ENCODE assay signal across 11 cellular contexts in the genomic region with DNA sequence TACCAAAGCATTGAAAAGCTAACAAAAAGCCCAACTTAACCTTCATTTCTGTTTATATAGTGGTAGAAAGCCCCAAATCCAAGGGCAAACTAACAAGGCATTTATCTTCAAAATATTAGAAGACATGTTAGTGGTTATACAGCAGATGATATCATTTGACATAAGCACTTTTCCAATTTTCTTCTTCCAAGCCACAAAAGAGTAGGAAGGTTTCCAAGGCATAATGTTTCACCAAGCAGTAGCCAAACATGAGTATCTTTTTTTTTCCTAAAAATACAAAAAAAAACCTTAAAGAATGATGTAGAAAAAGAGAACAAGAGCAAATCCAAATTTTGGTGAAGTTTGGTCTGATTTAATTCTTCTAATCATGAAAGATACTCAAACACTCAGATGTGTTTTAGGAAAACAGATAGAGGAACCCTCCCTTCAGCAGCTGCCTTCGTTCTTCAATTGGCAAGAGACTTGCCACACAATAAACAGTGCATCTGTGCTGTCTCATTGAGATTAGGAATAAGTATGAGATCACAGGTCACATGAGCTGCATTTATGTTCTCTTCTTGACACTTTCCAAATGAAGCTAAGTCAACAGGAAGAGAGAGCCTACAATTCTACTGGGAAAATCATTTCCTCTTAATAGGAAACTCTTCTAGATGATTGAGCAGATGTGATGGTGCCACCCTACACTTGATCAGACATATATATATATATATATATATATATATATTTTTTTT.
DNase-seq lines count a peak whose midpoint lies in the region; ATAC-seq and TF ChIP-seq lines count a peak whose summit lies in the region.
"Had no signal": no experiment of that assay in that cellular context is flagged by ENCODE, and none has a peak within 500 bp of the region (broad histone marks: within the 10 kb centered on the region; RNA-seq: fewer than 3 reads in every experiment).

No MANE protein-coding gene starts in this region.

- H3K9me3 ChIP-seq in colonic mucosa: no peaks in the 10 kb centered on the region

- H3K27ac ChIP-seq in substantia nigra (ENCODE audit: low read depth, low read length, poor library complexity, severe bottlenecking): peak overlapping the region; percentile 15
- H3K27ac ChIP-seq in colonic mucosa: no peak overlapping the region
- H3K27ac ChIP-seq: 22Rv1 had no signal

- no peak for ATAC-seq in GM18861 (IDR thresholded peaks at IDR 0.05; ENCODE audit: unreplicated experiment)
- ATAC-seq: HCT116 had no signal

- H3K4me3 ChIP-seq in astrocyte of the cerebellum (ENCODE audit: low read depth, low read length): no peak overlapping the region
- H3K4me3 ChIP-seq in colonic mucosa: no peak overlapping the region

- no peaks in the 10 kb centered on the region for H3K27me3 ChIP-seq in colonic mucosa

- intact Hi-C loops in colonic mucosa (cut with DNase I): no loop called here

- no peak for TF ChIP-seq CTCF in astrocyte of the cerebellum (IDR thresholded peaks at IDR 0.05; ENCODE audit: low read depth, low read length, missing control alignments)
- no peak for TF ChIP-seq CTCF in colonic mucosa (IDR thresholded peaks at IDR 0.05)

- peaks cover 3% of the 10 kb centered on the region for H3K36me3 ChIP-seq in colonic mucosa

- DNase-seq in DMS 273 (lab: John Stamatoyannopoulos, UW; ENCODE audit: unreplicated experiment): peak; percentile 14
- DNase-seq in DMS 273 treated with DMSO at 0.1 percent for 48 hours (lab: John Stamatoyannopoulos, UW): no peak
- peak; percentile 73 for DNase-seq in astrocyte of the cerebellum (ENCODE audit: low read depth)
- DNase-seq in hepatic stellate cell (ENCODE audit: low spot score): peak; percentile 18
- DNase-seq in substantia nigra (lab: John Stamatoyannopoulos, UW): peak in 8 of 49 donors; percentile 4 to 65 (median 16)
- no peak for DNase-seq in colonic mucosa
- no peak for DNase-seq in activated CD4-positive, alpha-beta T cell treated with anti-CD3 and anti-CD28 coated beads, Interleukin-2, amount 50 U/mL, for 4 hours
- DNase-seq: NCI-H1092 treated with DMSO at 0.1 percent for 48 hours had no signal

- H3K9ac ChIP-seq in colonic mucosa (ENCODE audit: low read depth in 2 of 2, low read length in 2 of 2): no peak overlapping the region

- in situ Hi-C loops in astrocyte of the cerebellum (cut with HindIII; ENCODE audit: low sequenced_read_pairs): no loop called here

- H3K4me1 ChIP-seq in colonic mucosa: no peaks in the 10 kb centered on the region

Comparison
In these comparisons a context has a peak if more than half of its experiments do, and no peak if none do; other contexts are left out.
1. DNase-seq: peak in DMS 273 (single experiment), astrocyte of the cerebellum (single experiment) and hepatic stellate cell (single experiment); none in DMS 273 treated with DMSO at 0.1 percent for 48 hours (single experiment), colonic mucosa (single experiment) and activated CD4-positive, alpha-beta T cell treated with anti-CD3 and anti-CD28 coated beads, Interleukin-2, amount 50 U/mL, for 4 hours (0 of 2).